ENCODE assay signal across 8 cellular contexts in the genomic region with DNA sequence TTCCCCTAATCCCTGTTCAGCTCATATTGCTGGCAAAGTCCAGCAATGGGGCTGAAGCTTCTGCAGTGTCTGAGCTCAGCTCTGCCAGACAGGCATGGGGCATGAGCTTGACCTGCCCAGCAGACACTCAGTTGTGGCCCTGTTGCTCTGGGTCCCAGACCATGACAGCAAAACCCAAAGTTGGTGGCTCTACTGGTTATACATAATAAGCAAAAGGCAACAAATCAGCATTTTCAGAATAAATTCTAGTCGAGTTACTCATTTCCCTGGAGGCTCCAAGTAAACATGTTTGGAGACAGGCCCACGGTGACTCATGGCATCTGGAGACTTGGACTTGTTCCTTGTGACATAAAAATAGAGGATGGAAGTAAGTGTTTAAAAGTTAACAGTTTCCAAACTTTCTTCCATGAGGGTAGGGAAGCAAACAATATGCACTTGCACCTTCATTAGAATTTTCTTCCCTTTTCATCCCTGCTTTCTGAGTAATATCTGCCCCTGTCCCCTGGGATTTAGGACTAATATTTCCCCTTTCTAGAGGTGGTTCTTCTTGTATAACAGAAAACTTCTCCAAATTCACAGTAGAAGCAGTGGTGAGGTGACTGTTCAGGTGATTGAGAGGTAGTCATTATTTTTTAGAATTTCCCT.
DNase-seq lines count a peak whose midpoint lies in the region; ATAC-seq and TF ChIP-seq lines count a peak whose summit lies in the region.

No MANE protein-coding gene starts in this region.

- 12 to 15% methylated on average over 2 of the region's 2 CpGs for WGBS in lower leg skin, 2 donors

- intact Hi-C loops in lower leg skin (cut with DNase I; ENCODE audit: low total_unique reads): no loop called here
- intact Hi-C loops in naive thymus-derived CD4-positive, alpha-beta T cell (cut with micrococcal nuclease): no loop called here

- no peaks in the 10 kb centered on the region for H3K36me3 ChIP-seq in naive thymus-derived CD4-positive, alpha-beta T cell (ENCODE audit: control insufficient read depth in 2 of 3, insufficient read depth in 3 of 3, low read length in 3 of 3)

- H3K27ac Mint-ChIP-seq in type B pancreatic cell: peak overlapping the region; percentile 74
- H3K27ac Mint-ChIP-seq in naive thymus-derived CD4-positive, alpha-beta T cell: no peak overlapping the region

- H3K36me3 Mint-ChIP-seq in type B pancreatic cell: peaks cover 32% of the 10 kb centered on the region
- peaks cover 0 to 18% (median 14%) of the 10 kb centered on the region in 5 donors for H3K36me3 Mint-ChIP-seq in naive thymus-derived CD4-positive, alpha-beta T cell

- H3K4me1 Mint-ChIP-seq in type B pancreatic cell (ENCODE audit: unreplicated experiment): peaks cover 13% of the 10 kb centered on the region
- H3K4me1 Mint-ChIP-seq in naive thymus-derived CD4-positive, alpha-beta T cell: no peaks in the 10 kb centered on the region

- no peaks in the 10 kb centered on the region for H3K9me3 Mint-ChIP-seq in type B pancreatic cell
- H3K9me3 Mint-ChIP-seq in naive thymus-derived CD4-positive, alpha-beta T cell: no peaks in the 10 kb centered on the region

- H3K27me3 Mint-ChIP-seq in type B pancreatic cell: no peaks in the 10 kb centered on the region
- peaks cover 8 to 32% (median 14%) of the 10 kb centered on the region in 5 donors for H3K27me3 Mint-ChIP-seq in naive thymus-derived CD4-positive, alpha-beta T cell

- no peak for TF ChIP-seq CTCF in choroid plexus epithelial cell (conservative IDR thresholded peaks at IDR 0.05; ENCODE audit: low read depth, low read length)
- TF ChIP-seq CTCF in lower leg skin (IDR thresholded peaks at IDR 0.05): no peak
- no peak for TF ChIP-seq CTCF in type B pancreatic cell (conservative IDR thresholded peaks at IDR 0.05)

- H3K4me1 ChIP-seq in naive thymus-derived CD4-positive, alpha-beta T cell (ENCODE audit: control insufficient read depth in 2 of 2, insufficient read depth in 2 of 2, low read length in 2 of 2): no peaks in the 10 kb centered on the region

- no peaks in the 10 kb centered on the region for H3K27me3 ChIP-seq in naive thymus-derived CD4-positive, alpha-beta T cell (ENCODE audit: control insufficient read depth in 2 of 2, insufficient read depth in 2 of 2, low read length in 2 of 2)

- no peak overlapping the region for H3K27ac ChIP-seq in naive thymus-derived CD4-positive, alpha-beta T cell (ENCODE audit: low read depth, low read length)

- peak overlapping the region; percentile 24 for H3K4me3 Mint-ChIP-seq in type B pancreatic cell
- no peak overlapping the region for H3K4me3 Mint-ChIP-seq in naive thymus-derived CD4-positive, alpha-beta T cell

- H3K4me3 ChIP-seq in choroid plexus epithelial cell (ENCODE audit: low read depth, low read length): no peak overlapping the region
- no peak overlapping the region for H3K4me3 ChIP-seq in lower leg skin (ENCODE audit: low read depth, poor library complexity, severe bottlenecking)
- H3K4me3 ChIP-seq in naive thymus-derived CD4-positive, alpha-beta T cell (ENCODE audit: low read length): no peak overlapping the region

- CTCF ChIA-PET in naive thymus-derived CD4-positive, alpha-beta T cell (lab: Charles Lee): no interaction called here

- DNase-seq in LHCN-M2 (ENCODE audit: low read depth): peak; percentile 98
- peak; percentile 96 for DNase-seq in choroid plexus epithelial cell (ENCODE audit: low read depth)
- DNase-seq in lower leg skin (ENCODE audit: low spot score in 2 of 2): peak; percentile 88 to 94
- DNase-seq in type B pancreatic cell (ENCODE audit: extremely low spot score, unreplicated experiment): no peak
- DNase-seq in naive thymus-derived CD4-positive, alpha-beta T cell: no peak
- no peak for DNase-seq in DMS79 treated with DMSO at 0.1 percent for 48 hours (lab: John Stamatoyannopoulos, UW)
- DNase-seq in mesenteric fat pad (ENCODE audit: low spot score): no peak

- H3K9me3 ChIP-seq in naive thymus-derived CD4-positive, alpha-beta T cell (ENCODE audit: control insufficient read depth in 2 of 3, low read length in 3 of 3): no peaks in the 10 kb centered on the region

- no peak for TF ChIP-seq POLR2A in lower leg skin (IDR thresholded peaks at IDR 0.05)

- no peak for ATAC-seq in naive thymus-derived CD4-positive, alpha-beta T cell
- ATAC-seq in GM19467 (IDR thresholded peaks at IDR 0.05; ENCODE audit: unreplicated experiment): no peak

- POLR2A ChIA-PET in naive thymus-derived CD4-positive, alpha-beta T cell (lab: Charles Lee): interaction anchor here (0.7 kb wide), 1 partner anchor 67 kb away, joined by 4 read pairs; no protein-coding TSS in a partner anchor

Comparison
In these comparisons a context has a peak if more than half of its experiments do, and no peak if none do; other contexts are left out.
1. DNase-seq: peak in LHCN-M2 (single experiment), choroid plexus epithelial cell (single experiment) and lower leg skin (2 of 2); none in type B pancreatic cell (single experiment), naive thymus-derived CD4-positive, alpha-beta T cell (0 of 9), DMS79 treated with DMSO at 0.1 percent for 48 hours (single experiment) and mesenteric fat pad (single experiment).